Comparison of ENCODE assay signal across 18 cellular contexts in the genomic region with DNA sequence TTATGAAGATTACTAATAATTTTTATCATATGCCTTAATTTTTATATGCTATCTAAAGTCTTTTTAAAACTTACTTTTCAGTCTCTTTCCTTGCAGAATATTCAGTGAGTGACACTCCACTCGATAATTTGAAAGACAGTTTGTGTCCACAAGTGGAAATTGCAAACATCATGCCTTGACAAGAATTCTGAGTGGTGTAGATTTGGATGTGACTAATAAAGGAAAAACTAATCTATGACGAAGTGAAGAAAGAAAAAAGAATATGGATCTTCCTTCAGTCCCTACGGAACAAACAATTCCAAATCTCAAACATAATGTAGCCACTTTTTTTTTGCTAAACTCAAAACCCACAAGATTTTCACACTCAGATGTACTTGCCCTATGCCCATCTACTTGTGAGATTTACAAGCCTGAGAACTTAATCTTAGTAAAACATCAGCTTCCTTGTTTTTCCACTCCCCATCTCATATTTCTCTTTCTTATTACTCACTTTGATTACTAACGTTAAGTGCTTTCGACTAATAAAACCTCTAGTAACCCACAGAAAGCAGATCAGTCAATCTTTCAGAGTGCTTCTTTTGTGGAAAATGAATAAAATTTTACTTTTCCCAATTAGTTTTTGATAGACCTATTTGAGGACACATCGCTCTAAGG.
DNase-seq lines count a peak whose midpoint lies in the region; ATAC-seq and TF ChIP-seq lines count a peak whose summit lies in the region.
"Had no signal": no experiment of that assay in that cellular context is flagged by ENCODE, and none has a peak within 500 bp of the region (broad histone marks: within the 10 kb centered on the region; RNA-seq: fewer than 3 reads in every experiment).

No MANE protein-coding gene starts in this region.

- H3K4me1 Mint-ChIP-seq in GM23338: no peaks in the 10 kb centered on the region
- H3K4me1 Mint-ChIP-seq: B cell had no signal

- H3K27ac ChIP-seq in GM23338 (ENCODE audit: low read depth) (no peak overlapping the region), RWPE1 (no peak overlapping the region), epithelial cell of prostate (peak overlapping the region; percentile 60), breast epithelium (no peak overlapping the region)
- H3K27ac ChIP-seq: BLaER1 treated with 17β-estradiol and CSF1 and Interleukin-3, amounts not matched to agents 10 nM and 100 nM; HL-60 had no signal

- H3K9me3 ChIP-seq in breast epithelium: no peaks in the 10 kb centered on the region
- H3K9me3 ChIP-seq: BLaER1 treated with 17β-estradiol and CSF1 and Interleukin-3, amounts not matched to agents 10 nM and 100 nM had no signal

- no peak for ATAC-seq in GM23338
- ATAC-seq in HG03565 (IDR thresholded peaks at IDR 0.05; ENCODE audit: unreplicated experiment): no peak
- ATAC-seq: CD8-positive, alpha-beta T cell; HCT116; HepG2 had no signal

- no peaks in the 10 kb centered on the region for H3F3A ChIP-seq in GM23338 (replicated peaks; ENCODE audit: low read depth)

- H3K9me3 Mint-ChIP-seq in GM23338: peaks cover 3% of the 10 kb centered on the region; the same call in 1 of the 3 replicates

- H3K27me3 ChIP-seq in GM23338 (ENCODE audit: insufficient read depth) (no peaks in the 10 kb centered on the region), breast epithelium (no peaks in the 10 kb centered on the region)
- H3K27me3 ChIP-seq: BLaER1 treated with 17β-estradiol and CSF1 and Interleukin-3, amounts not matched to agents 10 nM and 100 nM had no signal

- no peak overlapping the region for H3K4me2 ChIP-seq in GM23338
- H3K4me2 ChIP-seq: BLaER1 treated with 17β-estradiol and CSF1 and Interleukin-3, amounts not matched to agents 10 nM and 100 nM had no signal

- POLR2A ChIA-PET in RWPE1 (lab: Yijun Ruan, JAX; ENCODE audit: low non-redundant PET): no interaction called here

- H3K4me1 ChIP-seq in GM23338 (ENCODE audit: insufficient read depth) (no peaks in the 10 kb centered on the region), breast epithelium (no peaks in the 10 kb centered on the region)
- H3K4me1 ChIP-seq: BLaER1 treated with 17β-estradiol and CSF1 and Interleukin-3, amounts not matched to agents 10 nM and 100 nM had no signal

- TF ChIP-seq CTCF in GM23338 (conservative IDR thresholded peaks at IDR 0.05; ENCODE audit: low read depth in 2 of 2): no peak
- TF ChIP-seq CTCF in RWPE1 (conservative IDR thresholded peaks at IDR 0.05; ENCODE audit: low read depth): no peak
- TF ChIP-seq CTCF in breast epithelium (IDR thresholded peaks at IDR 0.05): no peak

- peak overlapping the region; percentile 53; the same call in 1 of the 2 replicates for H2AFZ ChIP-seq in GM23338

- 0 out of 2 replicates have a peak, but pooled peaks cover 8% of the 10 kb centered on the region for H3K9me2 ChIP-seq in GM23338 (ENCODE audit: insufficient read depth)

- no peaks in the 10 kb centered on the region for H3K79me2 ChIP-seq in GM23338 (replicated peaks; ENCODE audit: insufficient read depth)

- no peak for DNase-seq in GM23338 (ENCODE audit: low spot score)
- DNase-seq in HT1080 (ENCODE audit: low read depth): peak; percentile 19
- DNase-seq in RWPE1 (ENCODE audit: low spot score): peak; percentile 5
- no peak for DNase-seq in epithelial cell of prostate (ENCODE audit: low read depth, low spot score)
- DNase-seq in breast epithelium (ENCODE audit: low spot score in 2 of 2): no peak
- no peak for DNase-seq in T1000 (lab: John Stamatoyannopoulos, UW)
- DNase-seq in amniotic stem cell (lab: John Stamatoyannopoulos, UW): no peak
- DNase-seq: Calu3; CD8-positive, alpha-beta T cell; DMS79 treated with DMSO at 0.1 percent for 48 hours; KBM-7 had no signal

- intact Hi-C loops in breast epithelium (cut with DNase I; ENCODE audit: low total_unique reads): no loop called here

- H4K20me1 ChIP-seq in GM23338 (replicated peaks; ENCODE audit: insufficient read depth): no peaks in the 10 kb centered on the region
- H4K20me1 ChIP-seq: BLaER1 treated with 17β-estradiol and CSF1 and Interleukin-3, amounts not matched to agents 10 nM and 100 nM had no signal

- H3K4me3 Mint-ChIP-seq in GM23338: no peak overlapping the region
- H3K4me3 Mint-ChIP-seq: B cell; CD8-positive, alpha-beta T cell; IgD-negative memory B cell had no signal

- H3K36me3 ChIP-seq in GM23338 (ENCODE audit: insufficient read depth) (no peaks in the 10 kb centered on the region), breast epithelium (no peaks in the 10 kb centered on the region)
- H3K36me3 ChIP-seq: BLaER1 treated with 17β-estradiol and CSF1 and Interleukin-3, amounts not matched to agents 10 nM and 100 nM had no signal

- no peak for TF ChIP-seq POLR2A in breast epithelium (IDR thresholded peaks at IDR 0.05)

- no peaks in the 10 kb centered on the region; the same call in 2 of the 3 replicates for H3K36me3 Mint-ChIP-seq in GM23338 (ENCODE audit: low read depth)
- H3K36me3 Mint-ChIP-seq: CD8-positive, alpha-beta T cell; IgD-negative memory B cell had no signal

- no peak overlapping the region for H3K27ac Mint-ChIP-seq in GM23338
- H3K27ac Mint-ChIP-seq: B cell; CD8-positive, alpha-beta T cell; IgD-negative memory B cell had no signal

- H3K27me3 Mint-ChIP-seq in GM23338 (ENCODE audit: insufficient read depth, low read depth, poor library complexity): no peaks in the 10 kb centered on the region
- H3K27me3 Mint-ChIP-seq: B cell, IgD-negative memory B cell had no signal

- H3K4me3 ChIP-seq in GM23338: no peak overlapping the region
- H3K4me3 ChIP-seq in breast epithelium: no peak overlapping the region
- H3K4me3 ChIP-seq: BLaER1 treated with 17β-estradiol and CSF1 and Interleukin-3, amounts not matched to agents 10 nM and 100 nM had no signal

- CTCF ChIA-PET in RWPE1 (lab: Yijun Ruan, JAX): interaction anchor here (0.7 kb wide), 1 partner anchor 345 kb away, joined by 3 read pairs; no protein-coding TSS in a partner anchor

TF ChIP-seq in GM23338, 12 proteins besides CTCF, POLR2A, EP300 and RAD21 (continues in another document):
- TF ChIP-seq, protein P1, sequence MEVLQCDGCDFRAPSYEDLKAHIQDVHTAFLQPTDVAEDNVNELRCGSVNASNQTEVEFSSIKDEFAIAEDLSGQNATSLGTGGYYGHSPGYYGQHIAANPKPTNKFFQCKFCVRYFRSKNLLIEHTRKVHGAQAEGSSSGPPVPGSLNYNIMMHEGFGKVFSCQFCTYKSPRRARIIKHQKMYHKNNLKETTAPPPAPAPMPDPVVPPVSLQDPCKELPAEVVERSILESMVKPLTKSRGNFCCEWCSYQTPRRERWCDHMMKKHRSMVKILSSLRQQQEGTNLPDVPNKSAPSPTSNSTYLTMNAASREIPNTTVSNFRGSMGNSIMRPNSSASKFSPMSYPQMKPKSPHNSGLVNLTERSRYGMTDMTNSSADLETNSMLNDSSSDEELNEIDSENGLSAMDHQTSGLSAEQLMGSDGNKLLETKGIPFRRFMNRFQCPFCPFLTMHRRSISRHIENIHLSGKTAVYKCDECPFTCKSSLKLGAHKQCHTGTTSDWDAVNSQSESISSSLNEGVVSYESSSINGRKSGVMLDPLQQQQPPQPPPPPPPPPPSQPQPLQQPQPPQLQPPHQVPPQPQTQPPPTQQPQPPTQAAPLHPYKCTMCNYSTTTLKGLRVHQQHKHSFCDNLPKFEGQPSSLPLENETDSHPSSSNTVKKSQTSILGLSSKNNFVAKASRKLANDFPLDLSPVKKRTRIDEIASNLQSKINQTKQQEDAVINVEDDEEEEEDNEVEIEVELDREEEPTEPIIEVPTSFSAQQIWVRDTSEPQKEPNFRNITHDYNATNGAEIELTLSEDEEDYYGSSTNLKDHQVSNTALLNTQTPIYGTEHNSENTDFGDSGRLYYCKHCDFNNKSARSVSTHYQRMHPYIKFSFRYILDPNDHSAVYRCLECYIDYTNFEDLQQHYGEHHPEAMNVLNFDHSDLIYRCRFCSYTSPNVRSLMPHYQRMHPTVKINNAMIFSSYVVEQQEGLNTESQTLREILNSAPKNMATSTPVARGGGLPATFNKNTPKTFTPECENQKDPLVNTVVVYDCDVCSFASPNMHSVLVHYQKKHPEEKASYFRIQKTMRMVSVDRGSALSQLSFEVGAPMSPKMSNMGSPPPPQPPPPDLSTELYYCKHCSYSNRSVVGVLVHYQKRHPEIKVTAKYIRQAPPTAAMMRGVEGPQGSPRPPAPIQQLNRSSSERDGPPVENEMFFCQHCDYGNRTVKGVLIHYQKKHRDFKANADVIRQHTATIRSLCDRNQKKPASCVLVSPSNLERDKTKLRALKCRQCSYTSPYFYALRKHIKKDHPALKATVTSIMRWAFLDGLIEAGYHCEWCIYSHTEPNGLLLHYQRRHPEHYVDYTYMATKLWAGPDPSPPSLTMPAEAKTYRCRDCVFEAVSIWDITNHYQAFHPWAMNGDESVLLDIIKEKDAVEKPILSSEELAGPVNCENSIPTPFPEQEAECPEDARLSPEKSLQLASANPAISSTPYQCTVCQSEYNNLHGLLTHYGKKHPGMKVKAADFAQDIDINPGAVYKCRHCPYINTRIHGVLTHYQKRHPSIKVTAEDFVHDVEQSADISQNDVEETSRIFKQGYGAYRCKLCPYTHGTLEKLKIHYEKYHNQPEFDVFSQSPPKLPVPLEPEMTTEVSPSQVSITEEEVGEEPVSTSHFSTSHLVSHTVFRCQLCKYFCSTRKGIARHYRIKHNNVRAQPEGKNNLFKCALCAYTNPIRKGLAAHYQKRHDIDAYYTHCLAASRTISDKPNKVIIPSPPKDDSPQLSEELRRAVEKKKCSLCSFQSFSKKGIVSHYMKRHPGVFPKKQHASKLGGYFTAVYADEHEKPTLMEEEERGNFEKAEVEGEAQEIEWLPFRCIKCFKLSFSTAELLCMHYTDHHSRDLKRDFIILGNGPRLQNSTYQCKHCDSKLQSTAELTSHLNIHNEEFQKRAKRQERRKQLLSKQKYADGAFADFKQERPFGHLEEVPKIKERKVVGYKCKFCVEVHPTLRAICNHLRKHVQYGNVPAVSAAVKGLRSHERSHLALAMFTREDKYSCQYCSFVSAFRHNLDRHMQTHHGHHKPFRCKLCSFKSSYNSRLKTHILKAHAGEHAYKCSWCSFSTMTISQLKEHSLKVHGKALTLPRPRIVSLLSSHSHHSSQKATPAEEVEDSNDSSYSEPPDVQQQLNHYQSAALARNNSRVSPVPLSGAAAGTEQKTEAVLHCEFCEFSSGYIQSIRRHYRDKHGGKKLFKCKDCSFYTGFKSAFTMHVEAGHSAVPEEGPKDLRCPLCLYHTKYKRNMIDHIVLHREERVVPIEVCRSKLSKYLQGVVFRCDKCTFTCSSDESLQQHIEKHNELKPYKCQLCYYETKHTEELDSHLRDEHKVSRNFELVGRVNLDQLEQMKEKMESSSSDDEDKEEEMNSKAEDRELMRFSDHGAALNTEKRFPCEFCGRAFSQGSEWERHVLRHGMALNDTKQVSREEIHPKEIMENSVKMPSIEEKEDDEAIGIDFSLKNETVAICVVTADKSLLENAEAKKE (CRISPR knock-in tag; IDR thresholded peaks at IDR 0.05): no peak
- TF ChIP-seq EZH2 (IDR thresholded peaks at IDR 0.05; ENCODE audit: low read depth, unreplicated experiment): no peak
- TF ChIP-seq EZH2phosphoT487 (IDR thresholded peaks at IDR 0.05; ENCODE audit: unreplicated experiment): no peak
- TF ChIP-seq JUNB (IDR thresholded peaks at IDR 0.05; ENCODE audit: unreplicated experiment): no peak
- TF ChIP-seq ZNF114 (CRISPR knock-in tag; IDR thresholded peaks at IDR 0.05): no peak

Comparison
In these comparisons a context has a peak if more than half of its experiments do, and no peak if none do; other contexts are left out.
1. DNase-seq: peak in HT1080 (single experiment) and RWPE1 (single experiment); none in GM23338 (single experiment), epithelial cell of prostate (single experiment), breast epithelium (0 of 2), T1000 (single experiment) and amniotic stem cell (single experiment).